In genomic region chr1:161768986-161769672, GRCh38 we compare ENCODE assay signal across 15 cellular contexts. TPM values are rescaled to one million over a fixed set of nuclear protein-coding genes. Genes with fewer than 3 reads are reported as not detected.
"Had no signal": no experiment of that assay in that cellular context is flagged by ENCODE, and none has a peak within 500 bp of the region (broad histone marks: within the 10 kb centered on the region; RNA-seq: fewer than 3 reads in every experiment).

No MANE protein-coding gene starts in this region.

- H2AFZ ChIP-seq: parathyroid adenoma had no signal

- H3K4me3 Mint-ChIP-seq: memory B cell; stimulated activated memory B cell treated with anti-CD40 and anti-IgM and Interleukin-4, amounts not matched to agents 10 μg/mL and 1 μg/mL and 100 μg/mL, for 72 hours had no signal

- DNase-seq: amniotic stem cell; central memory CD4-positive, alpha-beta T cell; effector CD8-positive, alpha-beta T cell; gastrocnemius medialis; heart right ventricle; left ventricle myocardium inferior; naive thymus-derived CD8-positive, alpha-beta T cell; T-helper 9 cell; thyroid gland; uterus had no signal

- H3K36me3 ChIP-seq: gastrocnemius medialis, heart right ventricle, left ventricle myocardium inferior, thyroid gland, uterus had no signal

- H3K9ac ChIP-seq: parathyroid adenoma had no signal

- H3K4me1 ChIP-seq: uterus had no signal

- H3K9me3 ChIP-seq: gastrocnemius medialis, heart right ventricle, left ventricle myocardium inferior, thyroid gland, uterus had no signal

- H3K27ac ChIP-seq: coronary artery, gastrocnemius medialis, heart right ventricle, left ventricle myocardium inferior, parathyroid adenoma, thyroid gland, uterus had no signal

- H3K27ac Mint-ChIP-seq: stimulated activated memory B cell treated with anti-CD40 and anti-IgM and Interleukin-4, amounts not matched to agents 10 μg/mL and 1 μg/mL and 100 μg/mL, for 72 hours had no signal

- H3K9me3 Mint-ChIP-seq: memory B cell; naive thymus-derived CD8-positive, alpha-beta T cell; stimulated activated memory B cell treated with anti-CD40 and anti-IgM and Interleukin-4, amounts not matched to agents 10 μg/mL and 1 μg/mL and 100 μg/mL, for 72 hours had no signal

- ATAC-seq: gastrocnemius medialis; heart right ventricle; naive thymus-derived CD8-positive, alpha-beta T cell; stimulated activated memory B cell treated with anti-CD40 and anti-IgM and Interleukin-4, amounts not matched to agents 10 μg/mL and 1 μg/mL and 100 μg/mL, for 72 hours had no signal

- H3K27me3 ChIP-seq: gastrocnemius medialis, heart right ventricle, thyroid gland, uterus had no signal

- H3K36me3 Mint-ChIP-seq: stimulated activated memory B cell treated with anti-CD40 and anti-IgM and Interleukin-4, amounts not matched to agents 10 μg/mL and 1 μg/mL and 100 μg/mL, for 72 hours had no signal

- H3K4me3 ChIP-seq: coronary artery, gastrocnemius medialis, heart right ventricle, left ventricle myocardium inferior, thyroid gland, uterus had no signal

- FAIRE-seq: islet of Langerhans had no signal

RNA-seq across cellular contexts. Expression of gene FCRLB, which starts 47.8 kb away (rescaled TPM):
- total RNA-seq: gastrocnemius medialis had no signal
